In the genomic region with DNA sequence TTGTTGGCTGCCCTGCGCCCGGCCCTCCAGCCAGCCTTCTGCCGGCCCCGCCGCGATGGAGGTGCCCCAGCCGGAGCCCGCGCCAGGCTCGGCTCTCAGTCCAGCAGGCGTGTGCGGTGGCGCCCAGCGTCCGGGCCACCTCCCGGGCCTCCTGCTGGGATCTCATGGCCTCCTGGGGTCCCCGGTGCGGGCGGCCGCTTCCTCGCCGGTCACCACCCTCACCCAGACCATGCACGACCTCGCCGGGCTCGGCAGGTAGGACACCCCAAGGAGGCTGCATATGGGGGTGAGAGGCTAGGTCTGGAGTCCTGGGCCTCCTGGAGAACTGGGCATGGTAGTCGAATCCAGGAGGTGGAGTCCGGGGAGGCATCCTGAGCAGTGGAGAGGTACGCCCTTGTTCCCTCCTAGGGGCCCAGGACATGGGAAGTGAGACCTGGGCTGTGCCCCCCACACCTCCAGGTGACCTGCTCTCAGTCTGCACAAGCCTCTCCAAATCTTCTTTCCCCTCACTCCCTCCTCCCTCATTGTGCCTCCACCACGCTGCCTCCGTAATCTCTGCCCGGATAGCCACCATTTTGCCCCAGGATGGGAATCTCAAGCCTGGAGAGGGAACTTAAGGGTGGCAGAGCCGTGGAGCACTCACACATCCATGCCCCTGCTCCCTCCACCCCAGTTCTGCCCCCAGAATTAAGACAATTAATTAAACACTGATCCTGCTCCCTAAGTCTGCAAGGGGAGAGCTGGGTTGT, we compare ENCODE assay signal across 8 cellular contexts. TPM values are rescaled to one million over a fixed set of nuclear protein-coding genes. Genes with fewer than 3 reads are reported as not detected.
DNase-seq lines count a peak whose midpoint lies in the region; ATAC-seq and TF ChIP-seq lines count a peak whose summit lies in the region.

No MANE protein-coding gene starts in this region.

- no peak for TF ChIP-seq POLR2A in right lobe of liver (IDR thresholded peaks at IDR 0.05)

- H3K4me1 ChIP-seq in right lobe of liver (peaks cover 0 to 25% (median 11%) of the 10 kb centered on the region in 4 donors), upper lobe of right lung (peaks cover 50% of the 10 kb centered on the region)

- H3K9me3 ChIP-seq in right lobe of liver (no peaks in the 10 kb centered on the region), upper lobe of right lung (no peaks in the 10 kb centered on the region)

- H3K4me3 ChIP-seq in GM12875 (ENCODE audit: low read depth, low read length) (peak overlapping the region; percentile 55), right lobe of liver (peak overlapping the region; percentile 45 to 73 (median 69)), upper lobe of right lung (peak overlapping the region; percentile 70)

- no peaks in the 10 kb centered on the region for H3K36me3 ChIP-seq in right lobe of liver
- H3K36me3 ChIP-seq in upper lobe of right lung = peaks cover 37% of the 10 kb centered on the region

- ATAC-seq in HG03342 (IDR thresholded peaks at IDR 0.05; ENCODE audit: unreplicated experiment) (peak; percentile 1), right lobe of liver (peak in 1 of 4 donors; percentile 22), upper lobe of right lung (no peak), HG03565 (IDR thresholded peaks at IDR 0.05; ENCODE audit: unreplicated experiment) (no peak)

- 74% methylated on average over 4 of the region's 33 CpGs for WGBS in right lobe of liver (ENCODE audit: insufficient coverage, low coverage, low lambda C conversion rate, missing lambda C conversion rate)

- peak overlapping the region; percentile 83 for H3K27ac ChIP-seq in angular gyrus (ENCODE audit: low read depth, low read length)
- peak overlapping the region; percentile 22 to 89 (median 47) for H3K27ac ChIP-seq in right lobe of liver
- H3K27ac ChIP-seq in upper lobe of right lung = peak overlapping the region; percentile 72

- DNase-seq in right lobe of liver (peak in 2 of 3 donors; percentile 41 to 48), upper lobe of right lung (no peak), NCI-H1436 (lab: John Stamatoyannopoulos, UW) (no peak)
- no peak for DNase-seq in effector CD4-positive, alpha-beta T cell

- intact Hi-C loops in right lobe of liver (cut with DNase I) = no loop called here
- intact Hi-C loops in upper lobe of right lung (cut with DNase I) = no loop called here

- H3K27me3 ChIP-seq in right lobe of liver (no peaks in the 10 kb centered on the region), upper lobe of right lung (no peaks in the 10 kb centered on the region)

- TF ChIP-seq CTCF in GM12875 (IDR thresholded peaks at IDR 0.05; ENCODE audit: borderline replicate concordance, insufficient read depth, low read depth, low read length) (no peak), right lobe of liver (IDR thresholded peaks at IDR 0.05) (no peak), upper lobe of right lung (IDR thresholded peaks at IDR 0.05) (no peak)

RNA-seq across cellular contexts. Expression of a gene that starts 0.5 kb away (rescaled TPM):
- 10 to 100 TPM; 10.9 to 28.7 (median 16.5) TPM for total RNA-seq in right lobe of liver
- 136 TPM for total RNA-seq in upper lobe of right lung

RNA-seq across cellular contexts. Expression of a gene that starts 10.1 kb away (rescaled TPM):
- total RNA-seq in right lobe of liver (10 to 100 TPM; 27.8 to 43.1 (median 31.6) TPM), upper lobe of right lung (94.6 TPM)

RNA-seq across cellular contexts. Expression of a gene that starts 15.4 kb away (rescaled TPM):
- total RNA-seq in right lobe of liver = not detected
- 0.46 TPM for total RNA-seq in upper lobe of right lung

RNA-seq across cellular contexts. Expression of a gene that starts 23.7 kb away (rescaled TPM):
- total RNA-seq in right lobe of liver (10 to 100 TPM in 3 of 6 experiments, 1 to 10 TPM in 3; 7.7 to 16.1 (median 9.5) TPM), upper lobe of right lung (13.1 TPM)

RNA-seq across cellular contexts. Expression of a gene that starts 29.1 kb away (rescaled TPM):
- total RNA-seq in right lobe of liver (10 to 100 TPM in 3 of 6 experiments, 1 to 10 TPM in 3; 9.6 to 11.7 (median 9.9) TPM), upper lobe of right lung (23.3 TPM)

Comparison
In these comparisons a context has a peak if more than half of its experiments do, and no peak if none do; other contexts are left out.
1. DNase-seq: peak in right lobe of liver (2 of 3); none in upper lobe of right lung (single experiment), effector CD4-positive, alpha-beta T cell (single experiment) and NCI-H1436 (single experiment).
2. Peak in every context shown above with its lines, with median percentiles within 50 percentile points of each other: H3K4me3 ChIP-seq and H3K27ac ChIP-seq.